In the genomic region with DNA sequence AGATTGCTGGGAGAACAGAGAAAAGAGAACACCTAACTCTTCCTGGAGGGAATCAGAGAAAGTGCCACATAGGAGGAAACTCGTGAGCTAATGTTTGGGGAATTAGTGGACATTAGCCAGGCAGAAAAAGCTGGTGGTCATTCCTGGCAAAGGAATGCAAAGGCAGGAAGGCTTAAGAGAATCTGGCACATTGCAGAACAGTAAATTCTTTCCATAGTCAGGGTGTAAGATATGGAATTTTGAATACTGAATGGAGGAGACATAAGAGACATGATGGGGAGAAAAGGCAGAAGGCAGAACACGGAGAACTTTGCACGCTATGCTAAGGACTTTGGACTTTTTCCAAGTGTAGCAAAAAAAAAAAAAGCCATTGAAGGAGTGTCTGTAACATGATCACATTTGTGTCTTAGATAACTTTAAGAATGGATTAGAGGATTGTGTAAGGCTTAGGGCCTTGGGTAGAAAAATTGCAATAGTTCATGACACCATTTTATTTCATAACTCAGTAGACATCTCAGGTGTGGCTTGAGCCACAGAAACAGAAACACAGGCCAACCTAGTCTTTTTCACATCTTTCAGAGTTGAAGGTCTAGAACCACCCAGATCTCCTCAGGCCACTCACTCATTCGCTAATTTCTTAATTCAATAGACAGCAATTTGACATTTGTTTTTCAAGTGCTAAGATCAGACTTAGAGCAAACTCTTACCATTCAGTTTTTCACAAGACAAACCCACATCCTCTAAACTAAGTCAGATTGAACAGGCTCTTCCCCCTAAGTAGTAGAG, we compare ENCODE assay signal across 1 cellular context.
TF ChIP-seq lines count a peak whose summit lies in the region.

No MANE protein-coding gene starts in this region.

TF ChIP-seq in HEK293, 187 proteins besides CTCF, POLR2A, EP300 and RAD21 (continued from another document):
- peak; percentile 41; the same call in 1 of the 2 replicates for TF ChIP-seq ZXDB (tag by site-specific recombination; IDR thresholded peaks at IDR 0.05)
- TF ChIP-seq FEZF1 (tag by site-specific recombination; IDR thresholded peaks at IDR 0.05): peak; percentile 32; the same call in 1 of the 2 replicates
- TF ChIP-seq ZNF658 (tag by site-specific recombination; IDR thresholded peaks at IDR 0.05): no peak
- TF ChIP-seq ZNF155 (tag by site-specific recombination; IDR thresholded peaks at IDR 0.05): no peak
- TF ChIP-seq PRDM10 (tag by site-specific recombination; IDR thresholded peaks at IDR 0.05): 0 out of 2 replicates have a peak, but pooled peaks have one; percentile 8
- 0 out of 2 replicates have a peak, but pooled peaks have one; percentile 8 for TF ChIP-seq ZNF398 (tag by site-specific recombination; IDR thresholded peaks at IDR 0.05)
- TF ChIP-seq ZNF169 (tag by site-specific recombination; IDR thresholded peaks at IDR 0.05): no peak
